ENCODE assay signal across 21 cellular contexts in genomic region chr10:4312046-4312835, GRCh38.
DNase-seq lines count a peak whose midpoint lies in the region; ATAC-seq, FAIRE-seq and TF ChIP-seq lines count a peak whose summit lies in the region.
"Had no signal": no experiment of that assay in that cellular context is flagged by ENCODE, and none has a peak within 500 bp of the region (broad histone marks: within the 10 kb centered on the region; RNA-seq: fewer than 3 reads in every experiment).

No MANE protein-coding gene starts in this region.

- no peak for FAIRE-seq in bronchial epithelial cell (lab: Jason Lieb, UNC)
- FAIRE-seq in kidney (lab: Jason Lieb, UNC): peak; percentile 39
- FAIRE-seq: GM12891, GM19239, H1 had no signal

- H3K36me3 ChIP-seq in Panc1 (ENCODE audit: control insufficient read depth, insufficient read depth, low read length) (no peaks in the 10 kb centered on the region), bronchial epithelial cell (ENCODE audit: control insufficient read depth, insufficient read depth, low read length) (no peaks in the 10 kb centered on the region), kidney (ENCODE audit: control insufficient read depth in 1 of 2, insufficient read depth in 2 of 2, low read length in 2 of 2) (no peaks in the 10 kb centered on the region), thoracic aorta (no peaks in the 10 kb centered on the region)

- in situ Hi-C loops in Panc1 (cut with HindIII; ENCODE audit: low pct_unique_long_range_greater_than_20kb, low sequenced_read_pairs): no loop called here

- no peaks in the 10 kb centered on the region for H3K27me3 ChIP-seq in Panc1 (ENCODE audit: control insufficient read depth, insufficient read depth, low read length)
- no peaks in the 10 kb centered on the region for H3K27me3 ChIP-seq in bronchial epithelial cell (ENCODE audit: control insufficient read depth, insufficient read depth, low read length)
- H3K27me3 ChIP-seq in thoracic aorta (replicated peaks; ENCODE audit: insufficient read depth): no peaks in the 10 kb centered on the region

- H3K27ac ChIP-seq in Panc1 (ENCODE audit: low read length) (peak overlapping the region; percentile 63; the same call in 1 of the 2 replicates), kidney (ENCODE audit: low read depth in 2 of 2, low read length in 2 of 2) (no peak overlapping the region), thoracic aorta (peak overlapping the region; percentile 5 to 44)
- H3K27ac ChIP-seq: RWPE1 had no signal

- H3K9me3 ChIP-seq in Panc1 (ENCODE audit: control insufficient read depth, insufficient read depth, low read depth, low read length) (peaks cover 16% of the 10 kb centered on the region; the same call in 1 of the 2 replicates), kidney (ENCODE audit: control insufficient read depth in 1 of 2, low read length in 2 of 2) (no peaks in the 10 kb centered on the region), thoracic aorta (no peaks in the 10 kb centered on the region)

- H3K4me1 ChIP-seq in Panc1 (ENCODE audit: control insufficient read depth, insufficient read depth, low read length) (peaks cover 9% of the 10 kb centered on the region), kidney (ENCODE audit: control insufficient read depth in 1 of 2, insufficient read depth in 1 of 2, low read depth in 1 of 2, low read length in 2 of 2) (no peaks in the 10 kb centered on the region), thoracic aorta (ENCODE audit: control insufficient read depth in 1 of 2, low read depth in 2 of 2) (peaks cover 19 to 43% of the 10 kb centered on the region in 2 donors)

- TF ChIP-seq CTCF in Panc1 (IDR thresholded peaks at IDR 0.05) (no peak), bronchial epithelial cell (IDR thresholded peaks at IDR 0.05; ENCODE audit: insufficient read depth, low read length, severe bottlenecking) (no peak), kidney (IDR thresholded peaks at IDR 0.05; ENCODE audit: borderline replicate concordance, extremely low read depth, insufficient read depth) (no peak), thoracic aorta (IDR thresholded peaks at IDR 0.05) (no peak)

- no peak for ATAC-seq in Panc1
- no peak for ATAC-seq in thoracic aorta (ENCODE audit: insufficient number of reproducible peaks, low FRiP score, low read depth)

- BruUV-seq in Panc1 (replicated peaks; lab: Mats Ljungman, UMichigan): no TSS peak

- CTCF ChIA-PET in Panc1 (lab: Charles Lee): no interaction called here

- intact Hi-C loops in Panc1 (cut with micrococcal nuclease; ENCODE audit: unreplicated experiment): no loop called here
- intact Hi-C loops in kidney (cut with DNase I): no loop called here
- intact Hi-C loops in head of caudate nucleus (cut with DNase I): no loop called here

- no peak overlapping the region for H3K9ac ChIP-seq in kidney (ENCODE audit: low read length in 2 of 2)

- POLR2A ChIA-PET in Panc1 (lab: Charles Lee): no interaction called here

- no peak for DNase-seq in Panc1 (ENCODE audit: low read depth, low spot score)
- DNase-seq in bronchial epithelial cell (ENCODE audit: low read depth): peak; percentile 8
- no peak for DNase-seq in kidney
- DNase-seq in thoracic aorta (ENCODE audit: low spot score): no peak
- DNase-seq in T-helper 9 cell: no peak
- no peak for DNase-seq in NCI-H2171 (lab: John Stamatoyannopoulos, UW)
- DNase-seq in head of caudate nucleus: no peak
- DNase-seq: ACHN; C1 segment of cervical spinal cord; CD8-positive, alpha-beta memory T cell; KBM-7; MV-4-11; NCI-H1694 treated with DMSO at 0.1 percent for 48 hours; NCI-H2227 treated with DMSO at 0.1 percent for 48 hours; NCI-H510A treated with DMSO at 0.1 percent for 48 hours; NCI-H774; SIG-M5 had no signal

- no peak overlapping the region for H3K4me3 ChIP-seq in Panc1 (ENCODE audit: low read depth in 2 of 2, low read length in 2 of 2)
- no peak overlapping the region for H3K4me3 ChIP-seq in bronchial epithelial cell (ENCODE audit: low read depth, low read length)
- H3K4me3 ChIP-seq in kidney (ENCODE audit: low read length in 2 of 2): no peak overlapping the region
- no peak overlapping the region for H3K4me3 ChIP-seq in thoracic aorta

Comparison
In these comparisons a context has a peak if more than half of its experiments do, and no peak if none do; other contexts are left out.
1. H3K27ac ChIP-seq: peak in Panc1 (single experiment) and thoracic aorta (2 of 2); none in kidney (0 of 2).